Comparison of ENCODE assay signal across 24 cellular contexts in the genomic region with DNA sequence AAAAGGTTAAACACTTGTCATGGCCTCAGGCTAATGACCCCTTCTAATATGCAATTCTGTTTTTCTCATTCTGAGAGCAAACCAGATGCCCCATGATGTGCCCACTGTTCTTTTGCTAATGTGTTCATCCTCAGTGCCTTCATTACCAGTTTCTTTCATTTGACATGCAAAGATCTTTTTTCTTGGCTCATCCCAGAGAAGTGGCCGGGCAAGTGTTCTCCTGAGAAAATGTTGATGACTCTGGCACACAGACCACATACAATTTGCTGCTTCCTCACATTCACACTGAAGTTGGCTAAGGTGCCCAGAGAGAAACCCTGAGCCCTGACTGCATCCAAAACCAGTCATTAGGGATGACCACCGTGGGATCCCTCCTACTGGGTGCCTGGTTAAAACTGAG.
DNase-seq lines count a peak whose midpoint lies in the region; TF ChIP-seq lines count a peak whose summit lies in the region.
"Had no signal": no experiment of that assay in that cellular context is flagged by ENCODE, and none has a peak within 500 bp of the region (broad histone marks: within the 10 kb centered on the region; RNA-seq: fewer than 3 reads in every experiment).

No MANE protein-coding gene starts in this region.

- H3K36me3 ChIP-seq in HUES48 (ENCODE audit: control insufficient read depth, insufficient read depth, low read length) (no peaks in the 10 kb centered on the region), NT2/D1 (ENCODE audit: insufficient read depth, insufficient read length, low read length) (no peaks in the 10 kb centered on the region), neural progenitor cell (no peaks in the 10 kb centered on the region), SJCRH30 (no peaks in the 10 kb centered on the region), H7 (replicated peaks; ENCODE audit: control insufficient read depth, insufficient read depth, low read length) (no peaks in the 10 kb centered on the region)
- H3K36me3 ChIP-seq: HAP-1 had no signal

- peak overlapping the region; percentile 31 for H3K4me3 ChIP-seq in HUES48 (ENCODE audit: low read depth, low read length)
- no peak overlapping the region for H3K4me3 ChIP-seq in NT2/D1 (ENCODE audit: insufficient read length, low read depth)
- no peak overlapping the region for H3K4me3 ChIP-seq in neural progenitor cell
- no peak overlapping the region for H3K4me3 ChIP-seq in SJCRH30
- H3K4me3 ChIP-seq in H7 (ENCODE audit: insufficient read depth, low read depth, low read length), result no peak overlapping the region
- H3K4me3 ChIP-seq: HAP-1 had no signal

- peaks cover 42% of the 10 kb centered on the region for H3F3A ChIP-seq in neural progenitor cell (ENCODE audit: low read depth)

- H3K9me3 Mint-ChIP-seq in neural progenitor cell, result no peaks in the 10 kb centered on the region
- H3K9me3 Mint-ChIP-seq: HFFc6 had no signal

- intact Hi-C loops in posterior cingulate gyrus (cut with DNase I), result no loop called here

- no peaks in the 10 kb centered on the region for H3K27me3 ChIP-seq in HUES48 (ENCODE audit: control insufficient read depth, insufficient read depth, low read length)
- no peaks in the 10 kb centered on the region for H3K27me3 ChIP-seq in NT2/D1 (ENCODE audit: insufficient read depth, insufficient read length)
- H3K27me3 ChIP-seq in neural progenitor cell, result no peaks in the 10 kb centered on the region
- no peaks in the 10 kb centered on the region for H3K27me3 ChIP-seq in SJCRH30
- H3K27me3 ChIP-seq in H7 (ENCODE audit: control insufficient read depth, insufficient read depth, low read length), result no peaks in the 10 kb centered on the region

- peak overlapping the region; percentile 87 for H3K27ac ChIP-seq in HUES48 (ENCODE audit: low read depth, low read length)
- H3K27ac ChIP-seq in neural progenitor cell, result no peak overlapping the region
- no peak overlapping the region for H3K27ac ChIP-seq in SJCRH30

- no peaks in the 10 kb centered on the region for H3K36me3 Mint-ChIP-seq in neural progenitor cell
- H3K36me3 Mint-ChIP-seq: CD4-positive, alpha-beta memory T cell had no signal

- no peak overlapping the region for H2AFZ ChIP-seq in neural progenitor cell (replicated peaks)

- H3K27ac Mint-ChIP-seq in neural progenitor cell, result no peak overlapping the region
- H3K27ac Mint-ChIP-seq: CD4-positive, alpha-beta memory T cell; HFFc6 had no signal

- H3K9ac ChIP-seq in HUES48 (ENCODE audit: low read depth, low read length), result peak overlapping the region; percentile 40; the same call in 1 of the 2 replicates
- no peak overlapping the region for H3K9ac ChIP-seq in NT2/D1 (ENCODE audit: insufficient read length, low read depth)
- no peak overlapping the region for H3K9ac ChIP-seq in neural progenitor cell

- DNase-seq in NT2/D1 (ENCODE audit: low read depth, low spot score), result peak; percentile 72
- peak; percentile 56 for DNase-seq in iPS DF 4.7 (ENCODE audit: extremely low read depth, low spot score)
- no peak for DNase-seq in neural progenitor cell (ENCODE audit: low spot score)
- no peak for DNase-seq in posterior cingulate gyrus
- no peak for DNase-seq in SJCRH30
- no peak for DNase-seq in H7
- DNase-seq: C1 segment of cervical spinal cord; CD4-positive, alpha-beta memory T cell; COR-L47; DMS53; EL; GF-D8; HFFc6; NCI-H1092; NCI-H1417 treated with DMSO at 0.1 percent for 48 hours; NCI-H1694 treated with DMSO at 0.1 percent for 48 hours; NCI-H2081; NCI-H2171 treated with DMSO at 0.1 percent for 48 hours; NCI-H345; NCI-H510A treated with DMSO at 0.1 percent for 48 hours; NCI-H748 treated with DMSO at 0.1 percent for 48 hours; PC-3 had no signal

- H3K27me3 Mint-ChIP-seq in neural progenitor cell (ENCODE audit: insufficient read depth, low read depth), result peaks cover 2% of the 10 kb centered on the region
- H3K27me3 Mint-ChIP-seq: CD4-positive, alpha-beta memory T cell had no signal

- H3K4me1 ChIP-seq in HUES48 (ENCODE audit: control insufficient read depth, insufficient read depth, low read length) (peaks cover 60% of the 10 kb centered on the region), NT2/D1 (ENCODE audit: insufficient read depth, insufficient read length) (no peaks in the 10 kb centered on the region), neural progenitor cell (peaks cover 47% of the 10 kb centered on the region), SJCRH30 (no peaks in the 10 kb centered on the region)
- H3K4me1 ChIP-seq: HAP-1 had no signal

- H3K79me2 ChIP-seq in neural progenitor cell (ENCODE audit: low read depth), result no peaks in the 10 kb centered on the region

- TF ChIP-seq CTCF in neural progenitor cell (IDR thresholded peaks at IDR 0.05), result no peak

- peak overlapping the region; percentile 17 for H3K4me2 ChIP-seq in neural progenitor cell

- H3K4me3 Mint-ChIP-seq in neural progenitor cell, result no peak overlapping the region
- H3K4me3 Mint-ChIP-seq: CD4-positive, alpha-beta memory T cell; HFFc6 had no signal

- no peaks in the 10 kb centered on the region for H4K20me1 ChIP-seq in neural progenitor cell (ENCODE audit: low read depth)

- peaks cover 12% of the 10 kb centered on the region for H3K4me1 Mint-ChIP-seq in neural progenitor cell
- H3K4me1 Mint-ChIP-seq: CD4-positive, alpha-beta memory T cell had no signal

- H3K9me3 ChIP-seq in HUES48 (ENCODE audit: control insufficient read depth, insufficient read depth, low read length) (no peaks in the 10 kb centered on the region), NT2/D1 (ENCODE audit: insufficient read depth, low read length) (no peaks in the 10 kb centered on the region), neural progenitor cell (ENCODE audit: low read depth) (no peaks in the 10 kb centered on the region), SJCRH30 (replicated peaks) (no peaks in the 10 kb centered on the region)
- H3K9me3 ChIP-seq: HAP-1 had no signal

Comparison
In these comparisons a context has a peak if more than half of its experiments do, and no peak if none do; other contexts are left out.
1. DNase-seq: peak in NT2/D1 (single experiment) and iPS DF 4.7 (single experiment); none in neural progenitor cell (single experiment), posterior cingulate gyrus (0 of 10), SJCRH30 (0 of 2) and H7 (single experiment).